ENCODE assay signal across 23 cellular contexts in the genomic region with DNA sequence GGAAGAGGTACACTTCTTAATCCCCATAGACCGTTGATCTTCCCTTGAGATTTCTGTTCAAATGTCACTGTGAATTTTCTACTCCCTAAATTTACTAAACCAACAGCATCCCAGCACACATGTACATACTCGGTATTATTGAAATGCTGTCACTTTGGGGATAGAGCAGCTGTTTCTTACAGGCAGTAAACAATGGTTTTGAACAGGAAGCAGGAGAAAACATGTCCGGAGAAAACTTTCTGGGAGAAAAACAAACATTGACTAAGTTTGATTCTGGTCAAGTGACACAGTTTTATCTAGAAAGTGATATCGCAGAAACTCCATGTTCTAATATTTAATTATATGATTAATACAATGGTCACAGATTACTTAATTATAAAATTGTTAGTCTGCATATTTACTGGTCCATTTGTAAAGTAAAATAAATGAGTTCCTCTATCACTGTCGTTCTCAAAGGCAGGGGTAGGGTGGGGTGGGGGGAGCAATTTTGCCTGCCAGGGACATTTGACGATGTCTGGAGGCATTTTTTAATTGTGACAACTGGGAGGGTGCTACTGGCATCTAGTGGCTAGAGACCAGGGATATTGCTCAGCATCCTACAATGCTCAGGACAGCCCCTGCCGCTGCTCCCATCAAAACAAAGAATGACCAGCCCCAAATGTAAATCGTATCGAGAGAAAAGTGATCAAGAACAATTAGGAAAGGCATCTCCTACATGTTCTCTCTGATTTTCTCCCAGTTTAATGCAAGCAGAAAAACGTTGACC. TPM values are rescaled to one million over a fixed set of nuclear protein-coding genes. Genes with fewer than 3 reads are reported as not detected.
DNase-seq lines count a peak whose midpoint lies in the region; ATAC-seq and TF ChIP-seq lines count a peak whose summit lies in the region.
"Had no signal": no experiment of that assay in that cellular context is flagged by ENCODE, and none has a peak within 500 bp of the region (broad histone marks: within the 10 kb centered on the region; RNA-seq: fewer than 3 reads in every experiment).

No MANE protein-coding gene starts in this region.

- ATAC-seq in HG02571 (IDR thresholded peaks at IDR 0.05; ENCODE audit: unreplicated experiment), result no peak
- ATAC-seq in activated CD8-positive, alpha-beta T cell treated with anti-CD3 and anti-CD28 coated beads, Interleukin-2, amount 10 ng/mL, durations not matched to agents 7 days and 5 days, result no peak

- no TSS peak for BruUV-seq in Caco-2 (replicated peaks; lab: Mats Ljungman, UMichigan)

- H3K4me3 ChIP-seq in Caco-2 (ENCODE audit: low read depth, low read length) (no peak overlapping the region), LNCaP clone FGC (ENCODE audit: low read depth, low read length) (no peak overlapping the region), mesodermal cell (ENCODE audit: extremely low read depth, insufficient read depth, low read length, poor library complexity, severe bottlenecking) (no peak overlapping the region)
- H3K4me3 ChIP-seq: colonic mucosa had no signal

- CTCF ChIA-PET in Caco-2 (lab: Charles Lee), result no interaction called here
- CTCF ChIA-PET in activated CD8-positive, alpha-beta T cell treated with anti-CD3 and anti-CD28 coated beads, Interleukin-2, amount 10 ng/mL, durations not matched to agents 7 days and 5 days (lab: Charles Lee), result no interaction called here

- H3K27me3 Mint-ChIP-seq in Caco-2 (ENCODE audit: insufficient read depth, unreplicated experiment) (no peaks in the 10 kb centered on the region), chondrocyte (ENCODE audit: low read depth) (no peaks in the 10 kb centered on the region), HFFc6 (ENCODE audit: insufficient read depth) (no peaks in the 10 kb centered on the region; the same call in 1 of the 2 replicates)
- no peaks in the 10 kb centered on the region for H3K27me3 Mint-ChIP-seq in activated CD8-positive, alpha-beta T cell treated with anti-CD3 and anti-CD28 coated beads, Interleukin-2, amount 10 ng/mL, durations not matched to agents 7 days and 5 days (ENCODE audit: low read depth)
- H3K27me3 Mint-ChIP-seq: activated naive CD8-positive, alpha-beta T cell treated with anti-CD3 and anti-CD28 coated beads, Interleukin-2, amount 10 ng/mL, durations not matched to agents 7 days and 5 days; CD4-positive, CD25-positive, alpha-beta regulatory T cell had no signal

- H3K4me1 Mint-ChIP-seq in Caco-2 (ENCODE audit: low read depth, unreplicated experiment) (peaks cover 36% of the 10 kb centered on the region), chondrocyte (ENCODE audit: low read depth) (peaks cover 35% of the 10 kb centered on the region), HFFc6 (ENCODE audit: low read depth) (peaks cover 21% of the 10 kb centered on the region)
- H3K4me1 Mint-ChIP-seq in activated CD8-positive, alpha-beta T cell treated with anti-CD3 and anti-CD28 coated beads, Interleukin-2, amount 10 ng/mL, durations not matched to agents 7 days and 5 days (ENCODE audit: low read depth), result no peaks in the 10 kb centered on the region
- H3K4me1 Mint-ChIP-seq: activated naive CD8-positive, alpha-beta T cell treated with anti-CD3 and anti-CD28 coated beads, Interleukin-2, amount 10 ng/mL, durations not matched to agents 7 days and 5 days; CD4-positive, CD25-positive, alpha-beta regulatory T cell had no signal

- intact Hi-C loops in Caco-2 (cut with micrococcal nuclease; ENCODE audit: unreplicated experiment), result loop anchor here (1.0 kb wide), 1 partner anchor 102 kb away; no protein-coding TSS in a partner anchor

- no peak for DNase-seq in Caco-2
- no peak for DNase-seq in LNCaP clone FGC (ENCODE audit: low read depth)
- DNase-seq in chondrocyte (ENCODE audit: low spot score), result no peak
- no peak for DNase-seq in hepatic stellate cell (ENCODE audit: low spot score)
- DNase-seq in HFFc6, result no peak
- DNase-seq in activated CD8-positive, alpha-beta T cell treated with anti-CD3 and anti-CD28 coated beads, Interleukin-2, amount 10 ng/mL, durations not matched to agents 7 days and 5 days, result no peak
- DNase-seq: activated CD4-positive, alpha-beta T cell treated with anti-CD3 and anti-CD28 coated beads, Interleukin-2, amount 50 U/mL, for 48 hours; activated naive CD8-positive, alpha-beta T cell treated with anti-CD3 and anti-CD28 coated beads, Interleukin-2, amount 10 ng/mL, durations not matched to agents 7 days and 5 days; CD4-positive, CD25-positive, alpha-beta regulatory T cell; colonic mucosa; glutamatergic neuron; H9; left cardiac atrium; NCI-H1930; NCI-H2227 treated with DMSO at 0.1 percent for 48 hours; stimulated activated CD4-positive, alpha-beta T cell treated with anti-CD3 and anti-CD28 coated beads, Interleukin-4, amount 100 ng/mL, for 1 hour; stimulated activated naive CD4-positive, alpha-beta T cell treated with Interleukin-2 at 50 U/mL for 16 hours had no signal

- H3K4me1 ChIP-seq in Caco-2 (peaks cover 32% of the 10 kb centered on the region), mesodermal cell (ENCODE audit: control insufficient read depth, insufficient read depth, low read length, poor library complexity, severe bottlenecking) (peaks cover 23% of the 10 kb centered on the region)
- H3K4me1 ChIP-seq: colonic mucosa had no signal

- H3K27ac Mint-ChIP-seq in Caco-2 (ENCODE audit: unreplicated experiment) (peak overlapping the region; percentile 2), chondrocyte (ENCODE audit: unreplicated experiment) (no peak overlapping the region), HFFc6 (no peak overlapping the region)
- no peak overlapping the region for H3K27ac Mint-ChIP-seq in activated CD8-positive, alpha-beta T cell treated with anti-CD3 and anti-CD28 coated beads, Interleukin-2, amount 10 ng/mL, durations not matched to agents 7 days and 5 days
- H3K27ac Mint-ChIP-seq: activated naive CD8-positive, alpha-beta T cell treated with anti-CD3 and anti-CD28 coated beads, Interleukin-2, amount 10 ng/mL, durations not matched to agents 7 days and 5 days; CD4-positive, CD25-positive, alpha-beta regulatory T cell; H9; T-helper 1 cell treated with Interleukin-12 subunit alpha and Interleukin-12 subunit beta and Interleukin-4 antibody, amounts not matched to agents 30 μg/mL and 1 μg/mL, for 36 hours had no signal

- TF ChIP-seq CTCF in Caco-2 (IDR thresholded peaks at IDR 0.05; ENCODE audit: insufficient read depth in 1 of 2, low read depth in 1 of 2, low read length in 1 of 2, severe bottlenecking in 1 of 2, unreplicated experiment in 1 of 2) (no peak), LNCaP clone FGC (IDR thresholded peaks at IDR 0.05; ENCODE audit: control insufficient read depth, extremely low read depth, insufficient read depth) (peak; percentile 38; the same call in 1 of the 2 replicates), chondrocyte (IDR thresholded peaks at IDR 0.05) (peak; percentile 50), HFFc6 (IDR thresholded peaks at IDR 0.05) (no peak; the same call in 1 of the 2 replicates)

- H3K9me3 ChIP-seq in Caco-2, result no peaks in the 10 kb centered on the region
- no peaks in the 10 kb centered on the region for H3K9me3 ChIP-seq in mesodermal cell (ENCODE audit: control insufficient read depth, low read length)
- H3K9me3 ChIP-seq: colonic mucosa had no signal

- peak overlapping the region; percentile 77 for H3K27ac ChIP-seq in mesodermal cell (ENCODE audit: low read depth, low read length, severe bottlenecking)
- H3K27ac ChIP-seq: colonic mucosa, KMS-11 had no signal

- no peaks in the 10 kb centered on the region for H3K27me3 ChIP-seq in Caco-2 (replicated peaks; ENCODE audit: control insufficient read depth, insufficient read depth, low read length)
- H3K27me3 ChIP-seq: colonic mucosa had no signal

- peaks cover 11% of the 10 kb centered on the region for H3K36me3 Mint-ChIP-seq in Caco-2 (ENCODE audit: insufficient read depth, unreplicated experiment)
- H3K36me3 Mint-ChIP-seq in chondrocyte (ENCODE audit: low read depth), result no peaks in the 10 kb centered on the region
- H3K36me3 Mint-ChIP-seq in HFFc6 (ENCODE audit: low read depth), result no peaks in the 10 kb centered on the region
- no peaks in the 10 kb centered on the region for H3K36me3 Mint-ChIP-seq in activated CD8-positive, alpha-beta T cell treated with anti-CD3 and anti-CD28 coated beads, Interleukin-2, amount 10 ng/mL, durations not matched to agents 7 days and 5 days (ENCODE audit: low read depth)
- H3K36me3 Mint-ChIP-seq: activated naive CD8-positive, alpha-beta T cell treated with anti-CD3 and anti-CD28 coated beads, Interleukin-2, amount 10 ng/mL, durations not matched to agents 7 days and 5 days; CD4-positive, CD25-positive, alpha-beta regulatory T cell had no signal

- H3K36me3 ChIP-seq in Caco-2 (ENCODE audit: control insufficient read depth, insufficient read depth, low read length), result no peaks in the 10 kb centered on the region
- H3K36me3 ChIP-seq in mesodermal cell (ENCODE audit: control insufficient read depth, insufficient read depth, low read length), result no peaks in the 10 kb centered on the region
- H3K36me3 ChIP-seq: colonic mucosa had no signal

- peaks cover 19% of the 10 kb centered on the region for H3K9me3 Mint-ChIP-seq in Caco-2 (ENCODE audit: unreplicated experiment)
- H3K9me3 Mint-ChIP-seq in chondrocyte (ENCODE audit: low read depth), result no peaks in the 10 kb centered on the region
- H3K9me3 Mint-ChIP-seq in HFFc6, result no peaks in the 10 kb centered on the region
- peaks cover 5% of the 10 kb centered on the region for H3K9me3 Mint-ChIP-seq in activated CD8-positive, alpha-beta T cell treated with anti-CD3 and anti-CD28 coated beads, Interleukin-2, amount 10 ng/mL, durations not matched to agents 7 days and 5 days (ENCODE audit: insufficient read depth)
- H3K9me3 Mint-ChIP-seq: activated naive CD8-positive, alpha-beta T cell treated with anti-CD3 and anti-CD28 coated beads, Interleukin-2, amount 10 ng/mL, durations not matched to agents 7 days and 5 days; H9; neural crest cell; T-helper 1 cell treated with Interleukin-12 subunit alpha and Interleukin-12 subunit beta and Interleukin-4 antibody, amounts not matched to agents 30 μg/mL and 1 μg/mL, for 36 hours had no signal

- POLR2A ChIA-PET in Caco-2 (lab: Charles Lee), result no interaction called here
- POLR2A ChIA-PET in activated CD8-positive, alpha-beta T cell treated with anti-CD3 and anti-CD28 coated beads, Interleukin-2, amount 10 ng/mL, durations not matched to agents 7 days and 5 days (lab: Charles Lee), result no interaction called here

- H3K4me3 Mint-ChIP-seq in Caco-2 (ENCODE audit: unreplicated experiment), result no peak overlapping the region
- H3K4me3 Mint-ChIP-seq in chondrocyte (ENCODE audit: unreplicated experiment), result no peak overlapping the region
- H3K4me3 Mint-ChIP-seq in HFFc6, result no peak overlapping the region
- H3K4me3 Mint-ChIP-seq in activated CD8-positive, alpha-beta T cell treated with anti-CD3 and anti-CD28 coated beads, Interleukin-2, amount 10 ng/mL, durations not matched to agents 7 days and 5 days, result no peak overlapping the region
- H3K4me3 Mint-ChIP-seq: activated naive CD8-positive, alpha-beta T cell treated with anti-CD3 and anti-CD28 coated beads, Interleukin-2, amount 10 ng/mL, durations not matched to agents 7 days and 5 days; CD4-positive, CD25-positive, alpha-beta regulatory T cell; H9; neural crest cell; T-helper 1 cell treated with Interleukin-12 subunit alpha and Interleukin-12 subunit beta and Interleukin-4 antibody, amounts not matched to agents 30 μg/mL and 1 μg/mL, for 36 hours had no signal

- WGBS in mesodermal cell (ENCODE audit: insufficient coverage in 2 of 2), 2 experiments, result 82 to 86% methylated on average over 6 to 8 of the region's 10 CpGs

RNA-seq across cellular contexts. Expression of a gene that starts 12.2 kb away (rescaled TPM):
- total RNA-seq in Caco-2 (2022) (0.56 and 0.82 TPM in 2 replicates), chondrocyte (1.6 to 1.7 TPM in 2 of 3 replicates, not detected in the other)
- polyA plus RNA-seq in mesodermal cell (2013, experiment 1 of 2), result not detected
- not detected for polyA plus RNA-seq in mesodermal cell (2013, experiment 2 of 2)
- under 1 TPM in 1 of 6 experiments, not detected in 5; 0.41 TPM for total RNA-seq in HFFc6 (2021; fragmentation: NEBNext Ultra II Directional; extraction: Animal tissue kit (Norgen Biotek cat#: 25700))
- not detected for total RNA-seq in activated CD8-positive, alpha-beta T cell treated with anti-CD3 and anti-CD28 coated beads, Interleukin-2, amount 10 ng/mL, durations not matched to agents 7 days and 5 days
- total RNA-seq: activated naive CD8-positive, alpha-beta T cell treated with anti-CD3 and anti-CD28 coated beads, Interleukin-2, amount 10 ng/mL, durations not matched to agents 7 days and 5 days; CD4-positive, CD25-positive, alpha-beta regulatory T cell; colonic mucosa; H9; left cardiac atrium; mononuclear cell; neural crest cell had no signal
- polyA plus RNA-seq: CD4-positive, CD25-positive, alpha-beta regulatory T cell had no signal

Comparison
In these comparisons a context has a peak if more than half of its experiments do, and no peak if none do; other contexts are left out.
1. CTCF ChIP-seq: peak in LNCaP clone FGC (single experiment) and chondrocyte (single experiment); none in Caco-2 (0 of 2) and HFFc6 (single experiment).